In the genomic region with DNA sequence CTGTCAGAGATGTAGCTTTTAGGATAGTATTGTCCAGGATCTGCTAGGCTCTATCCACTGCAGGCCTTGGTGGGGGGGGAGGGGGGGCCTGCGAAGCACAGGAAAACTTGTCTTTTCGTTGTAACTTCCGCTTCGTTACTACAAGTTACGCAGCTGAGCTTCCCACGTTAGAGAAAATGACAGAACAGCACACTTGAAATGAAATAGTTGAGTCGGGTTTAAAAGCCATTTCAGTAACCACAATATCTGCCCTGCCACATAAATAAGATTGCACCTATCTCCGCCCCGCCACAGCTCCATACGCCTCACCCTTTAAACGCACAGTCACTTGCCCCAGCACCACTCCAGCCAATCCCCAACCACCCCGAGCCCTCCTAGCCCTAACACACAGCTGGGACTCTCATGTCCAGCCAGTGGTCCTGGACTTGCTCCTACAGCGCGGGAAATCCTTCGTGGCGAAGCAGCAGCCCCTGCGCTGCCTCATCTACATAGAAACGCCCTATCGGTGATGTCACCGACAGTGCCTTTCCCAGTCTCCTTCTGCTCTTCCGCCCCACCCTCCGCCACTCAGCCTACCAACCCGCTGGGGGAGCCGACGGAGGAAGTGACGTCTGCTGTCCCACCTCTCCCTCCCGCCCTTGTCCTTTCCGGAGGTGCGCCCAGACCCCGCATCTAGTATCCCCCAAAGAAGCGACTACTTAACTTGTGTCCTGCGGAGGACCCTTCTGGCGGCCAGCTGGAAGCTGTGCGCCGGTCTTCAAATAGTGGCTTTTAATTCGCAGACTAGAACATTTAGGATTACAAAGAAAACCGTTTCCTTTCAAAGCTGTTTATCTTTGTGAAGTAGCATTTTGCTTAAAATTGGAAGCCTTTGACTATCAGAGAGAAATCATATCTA, we compare ENCODE assay signal across 8 cellular contexts. TPM values are rescaled to one million over a fixed set of nuclear protein-coding genes. Genes with fewer than 3 reads are reported as not detected.
DNase-seq lines count a peak whose midpoint lies in the region; ATAC-seq and TF ChIP-seq lines count a peak whose summit lies in the region.
"Not testable (repeated sequence)": the region's sequence is repeated elsewhere in the genome, so short reads cannot be mapped to it uniquely, and the experiment has no call there.

No MANE protein-coding gene starts in this region.

- H3K9ac ChIP-seq in DND-41 (ENCODE audit: low read depth, low read length), result not testable (repeated sequence)
- peak overlapping the region; percentile 81 for H3K9ac ChIP-seq in SK-N-MC (ENCODE audit: insufficient read length)

- H3K36me3 ChIP-seq in DND-41 (ENCODE audit: insufficient read depth, low read length); SK-N-MC (ENCODE audit: insufficient read depth, low read length): not testable (repeated sequence)

- not testable (repeated sequence) for H3K27me3 Mint-ChIP-seq in IgD-negative memory B cell; activated naive CD4-positive, alpha-beta T cell treated with anti-CD3 and anti-CD28 coated beads for 36 hours (ENCODE audit: low read depth); natural killer cell (ENCODE audit: low read depth in 2 of 2); stimulated activated memory B cell treated with anti-CD40 and anti-IgM and Interleukin-4, amounts not matched to agents 10 μg/mL and 1 μg/mL and 100 μg/mL, for 72 hours

- H3K27me3 ChIP-seq in DND-41 (ENCODE audit: insufficient read depth, low read length, poor library complexity); foreskin keratinocyte: not testable (repeated sequence)

- not testable (repeated sequence) for H3K9me3 Mint-ChIP-seq in IgD-negative memory B cell; activated naive CD4-positive, alpha-beta T cell treated with anti-CD3 and anti-CD28 coated beads for 36 hours; natural killer cell; stimulated activated memory B cell treated with anti-CD40 and anti-IgM and Interleukin-4, amounts not matched to agents 10 μg/mL and 1 μg/mL and 100 μg/mL, for 72 hours

- CTCF ChIA-PET in activated naive CD4-positive, alpha-beta T cell treated with anti-CD3 and anti-CD28 coated beads for 36 hours (lab: Charles Lee), result not testable (repeated sequence)

- not testable (repeated sequence) for H3K4me3 ChIP-seq in DND-41 (ENCODE audit: low read depth in 1 of 2, low read length in 2 of 2)
- H3K4me3 ChIP-seq in SK-N-MC, result peak overlapping the region; percentile 75

- H3K27ac Mint-ChIP-seq in IgD-negative memory B cell, result peak overlapping the region; percentile 96 to 100 (median 99)
- peak overlapping the region; percentile 100 for H3K27ac Mint-ChIP-seq in activated naive CD4-positive, alpha-beta T cell treated with anti-CD3 and anti-CD28 coated beads for 36 hours
- peak overlapping the region; percentile 97 to 100 for H3K27ac Mint-ChIP-seq in natural killer cell
- H3K27ac Mint-ChIP-seq in stimulated activated memory B cell treated with anti-CD40 and anti-IgM and Interleukin-4, amounts not matched to agents 10 μg/mL and 1 μg/mL and 100 μg/mL, for 72 hours, result peak overlapping the region; percentile 100

- peak overlapping the region; percentile 87 to 99 (median 96) for H3K4me3 Mint-ChIP-seq in IgD-negative memory B cell
- peak overlapping the region; percentile 96 for H3K4me3 Mint-ChIP-seq in activated naive CD4-positive, alpha-beta T cell treated with anti-CD3 and anti-CD28 coated beads for 36 hours
- H3K4me3 Mint-ChIP-seq in natural killer cell, result peak overlapping the region; percentile 90
- peak overlapping the region; percentile 90 for H3K4me3 Mint-ChIP-seq in stimulated activated memory B cell treated with anti-CD40 and anti-IgM and Interleukin-4, amounts not matched to agents 10 μg/mL and 1 μg/mL and 100 μg/mL, for 72 hours

- not testable (repeated sequence) for TF ChIP-seq CTCF in DND-41 (IDR thresholded peaks at IDR 0.05; ENCODE audit: borderline replicate concordance, extremely low read depth, low read length, poor library complexity, severe bottlenecking); foreskin keratinocyte (conservative IDR thresholded peaks at IDR 0.05); natural killer cell (IDR thresholded peaks at IDR 0.05)

- not testable (repeated sequence) for H3K27ac ChIP-seq in DND-41 (ENCODE audit: low read length)
- H3K27ac ChIP-seq in SK-N-MC (peak overlapping the region; percentile 96), foreskin keratinocyte (peak overlapping the region; percentile 100)

- H4K20me1 ChIP-seq in DND-41 (ENCODE audit: insufficient read depth, low read length), result not testable (repeated sequence)

- intact Hi-C loops in activated naive CD4-positive, alpha-beta T cell treated with anti-CD3 and anti-CD28 coated beads for 36 hours (cut with micrococcal nuclease); natural killer cell (cut with micrococcal nuclease): not testable (repeated sequence)

- not testable (repeated sequence) for H3K4me2 ChIP-seq in DND-41 (ENCODE audit: insufficient read depth, low read length)

- H3K4me1 ChIP-seq in DND-41 (ENCODE audit: insufficient read depth, low read length); foreskin keratinocyte: not testable (repeated sequence)

- H3K79me2 ChIP-seq in DND-41 (ENCODE audit: insufficient read depth, low read length), result not testable (repeated sequence)

- H3K4me1 Mint-ChIP-seq in IgD-negative memory B cell, result peaks cover 7 to 21% (median 11%) of the 10 kb centered on the region in 3 donors
- H3K4me1 Mint-ChIP-seq in activated naive CD4-positive, alpha-beta T cell treated with anti-CD3 and anti-CD28 coated beads for 36 hours (ENCODE audit: low read depth), result peaks cover 25% of the 10 kb centered on the region
- peaks cover 3 to 24% of the 10 kb centered on the region in 2 donors for H3K4me1 Mint-ChIP-seq in natural killer cell
- H3K4me1 Mint-ChIP-seq in stimulated activated memory B cell treated with anti-CD40 and anti-IgM and Interleukin-4, amounts not matched to agents 10 μg/mL and 1 μg/mL and 100 μg/mL, for 72 hours, result peaks cover 14% of the 10 kb centered on the region

- not testable (repeated sequence) for H2AFZ ChIP-seq in DND-41 (ENCODE audit: low read depth, low read length)

- peak; percentile 90 for ATAC-seq in DND-41 (ENCODE audit: insufficient read depth, low read depth)
- peak; percentile 87 for ATAC-seq in GM21737 (IDR thresholded peaks at IDR 0.05; ENCODE audit: unreplicated experiment)
- peak; percentile 83 for ATAC-seq in foreskin keratinocyte
- peak; percentile 88 to 97 (median 89) for ATAC-seq in natural killer cell
- ATAC-seq in stimulated activated memory B cell treated with anti-CD40 and anti-IgM and Interleukin-4, amounts not matched to agents 10 μg/mL and 1 μg/mL and 100 μg/mL, for 72 hours, result peak; percentile 91

- H3K36me3 Mint-ChIP-seq in IgD-negative memory B cell; activated naive CD4-positive, alpha-beta T cell treated with anti-CD3 and anti-CD28 coated beads for 36 hours (ENCODE audit: low read depth); natural killer cell; stimulated activated memory B cell treated with anti-CD40 and anti-IgM and Interleukin-4, amounts not matched to agents 10 μg/mL and 1 μg/mL and 100 μg/mL, for 72 hours: not testable (repeated sequence)

- H3K9me3 ChIP-seq in DND-41 (ENCODE audit: insufficient read depth, low read length, severe bottlenecking); SK-N-MC (ENCODE audit: low read depth, low read length): not testable (repeated sequence)

- DNase-seq in DND-41, result not testable (repeated sequence)
- DNase-seq in SK-N-MC (ENCODE audit: low read depth, low spot score), result peak; percentile 91
- peak; percentile 77 for DNase-seq in activated naive CD4-positive, alpha-beta T cell treated with anti-CD3 and anti-CD28 coated beads for 36 hours
- peak; percentile 93 to 97 for DNase-seq in foreskin keratinocyte
- peak; percentile 79 for DNase-seq in natural killer cell

RNA-seq across cellular contexts. Expression of gene PPIAL4F, which starts 46.2 kb away (rescaled TPM):
- polyA plus RNA-seq in IgD-negative memory B cell (not detected), foreskin keratinocyte (not detected in 2 replicates)
- total RNA-seq in activated naive CD4-positive, alpha-beta T cell treated with anti-CD3 and anti-CD28 coated beads for 36 hours, result not detected
- total RNA-seq in foreskin keratinocyte (not detected in 2 replicates), natural killer cell (not detected)
